In genomic region chr19:18291590-18292459, GRCh38 we compare ENCODE assay signal across 8 cellular contexts. TPM values are rescaled to one million over a fixed set of nuclear protein-coding genes. Genes with fewer than 3 reads are reported as not detected.
DNase-seq lines count a peak whose midpoint lies in the region; ATAC-seq and TF ChIP-seq lines count a peak whose summit lies in the region.

No MANE protein-coding gene starts in this region.

- H3K23ac ChIP-seq in H9 (ENCODE audit: insufficient read length, low read depth, low read length) (no peak overlapping the region), mesendoderm (ENCODE audit: low read length) (peak overlapping the region; percentile 81)

- no peak overlapping the region for H3K9ac ChIP-seq in H9 (ENCODE audit: extremely low read depth, insufficient read length, low read length)
- peak overlapping the region; percentile 76 for H3K9ac ChIP-seq in endocrine pancreas (ENCODE audit: control insufficient read depth, insufficient read depth, low read length)
- H3K9ac ChIP-seq in mesendoderm (ENCODE audit: low read length), result peak overlapping the region; percentile 85

- no peaks in the 10 kb centered on the region; the same call in 1 of the 2 replicates for H3K79me2 ChIP-seq in H9 (ENCODE audit: insufficient read depth, low read length)
- no peaks in the 10 kb centered on the region for H3K79me2 ChIP-seq in mesendoderm (ENCODE audit: control insufficient read depth, insufficient read depth, low read length)

- no peak overlapping the region for H4K91ac ChIP-seq in H9 (ENCODE audit: insufficient read length, low read depth, low read length)

- H3K4me1 ChIP-seq in H9 (ENCODE audit: insufficient read depth, low read length) (peaks cover 2% of the 10 kb centered on the region; the same call in 1 of the 2 replicates), endocrine pancreas (ENCODE audit: control insufficient read depth, insufficient read depth, low read length) (no peaks in the 10 kb centered on the region), mesendoderm (ENCODE audit: control insufficient read depth, low read depth, low read length) (peaks cover 10% of the 10 kb centered on the region)

- H3K27me3 ChIP-seq in H9 (ENCODE audit: insufficient read depth, low read length), result no peaks in the 10 kb centered on the region
- no peaks in the 10 kb centered on the region for H3K27me3 ChIP-seq in endocrine pancreas (ENCODE audit: control insufficient read depth, insufficient read depth, low read length)
- H3K27me3 ChIP-seq in mesendoderm (ENCODE audit: insufficient read depth, low read length, poor library complexity), result no peaks in the 10 kb centered on the region

- H3T11ph ChIP-seq in H9 (ENCODE audit: low read length), result no peak overlapping the region

- H3K9me3 Mint-ChIP-seq in H9, result no peaks in the 10 kb centered on the region; a peak in 2 of 5 replicates

- H4K5ac ChIP-seq in H9 (ENCODE audit: insufficient read length, low read depth, low read length), result no peak overlapping the region
- H4K5ac ChIP-seq in mesendoderm (ENCODE audit: low read length), result peak overlapping the region; percentile 40

- peak overlapping the region; percentile 50; the same call in 1 of the 2 replicates for H3K14ac ChIP-seq in H9 (ENCODE audit: insufficient read depth, low read length)

- H2AFZ ChIP-seq in H9 (ENCODE audit: low read length), result no peak overlapping the region

- peaks cover 5% of the 10 kb centered on the region for H3K27me3 Mint-ChIP-seq in H9 (ENCODE audit: low read depth)

- no peak overlapping the region for H3K56ac ChIP-seq in H9 (ENCODE audit: insufficient read length, low read depth, low read length)
- peak overlapping the region; percentile 81 for H3K56ac ChIP-seq in mesendoderm (ENCODE audit: low read length)

- H3K4me3 ChIP-seq in endocrine pancreas (ENCODE audit: control insufficient read depth, insufficient read depth, low read length) (no peak overlapping the region), mesendoderm (ENCODE audit: low read length) (peak overlapping the region; percentile 47)

- H3K9me3 ChIP-seq in H9 (ENCODE audit: control insufficient read depth, low read depth, low read length), result no peaks in the 10 kb centered on the region
- no peaks in the 10 kb centered on the region for H3K9me3 ChIP-seq in endocrine pancreas (ENCODE audit: control insufficient read depth, low read length)

- H3K23me2 ChIP-seq in H9 (ENCODE audit: insufficient read length, low read depth, low read length, poor library complexity, severe bottlenecking), result peaks cover 18% of the 10 kb centered on the region

- peak overlapping the region; percentile 98 to 99 (median 99) for H3K27ac Mint-ChIP-seq in H9

- no peak overlapping the region for H2BK20ac ChIP-seq in H9 (ENCODE audit: low read depth, low read length, poor library complexity, severe bottlenecking)

- H2BK5ac ChIP-seq in H9 (ENCODE audit: insufficient read length, low read length), result peak overlapping the region; percentile 16
- peak overlapping the region; percentile 98 for H2BK5ac ChIP-seq in mesendoderm (ENCODE audit: low read length)

- H3K79me1 ChIP-seq in H9 (ENCODE audit: insufficient read depth, low read depth, low read length, poor library complexity, severe bottlenecking) (no peaks in the 10 kb centered on the region), mesendoderm (ENCODE audit: low read length) (no peaks in the 10 kb centered on the region)

- no CpG with 5 or more reads among the region's 75 CpGs for WGBS in H9 (ENCODE audit: extremely low coverage, insufficient read length, low lambda C conversion rate)
- WGBS in mesendoderm (ENCODE audit: extremely low coverage, insufficient coverage, low lambda C conversion rate), result no CpG with 5 or more reads among the region's 75 CpGs

- ATAC-seq in HG03457 (IDR thresholded peaks at IDR 0.05; ENCODE audit: unreplicated experiment), result no peak

- H3K36me3 ChIP-seq in endocrine pancreas (ENCODE audit: control insufficient read depth, insufficient read depth, low read length), result no peaks in the 10 kb centered on the region
- H3K36me3 ChIP-seq in mesendoderm (ENCODE audit: control insufficient read depth, insufficient read depth, low read length), result no peaks in the 10 kb centered on the region

- H2AK5ac ChIP-seq in H9 (ENCODE audit: insufficient read length, low read length) (no peak overlapping the region), mesendoderm (ENCODE audit: low read length) (no peak overlapping the region)

- H3K27ac ChIP-seq in H9 (ENCODE audit: insufficient read length, low read depth, low read length) (peak overlapping the region; percentile 31), mesendoderm (ENCODE audit: low read depth, low read length) (peak overlapping the region; percentile 99)

- H3K4me3 Mint-ChIP-seq in H9, result peak overlapping the region; percentile 81 to 90

- H2BK120ac ChIP-seq in H9 (ENCODE audit: low read depth, low read length, poor library complexity, severe bottlenecking) (no peak overlapping the region), mesendoderm (ENCODE audit: low read depth, low read length) (peak overlapping the region; percentile 88)

- H2BK15ac ChIP-seq in H9 (ENCODE audit: low read depth, low read length), result no peak overlapping the region
- peak overlapping the region; percentile 88 for H2BK15ac ChIP-seq in mesendoderm (replicated peaks; ENCODE audit: low read depth)

- H4K20me1 ChIP-seq in H9 (ENCODE audit: control insufficient read depth, insufficient read depth, insufficient read length), result no peaks in the 10 kb centered on the region

- no peak overlapping the region for H2BK12ac ChIP-seq in H9 (ENCODE audit: insufficient read length, low read depth, low read length)

- H3K18ac ChIP-seq in H9 (ENCODE audit: insufficient read length, low read depth, low read length) (peak overlapping the region; percentile 36), mesendoderm (ENCODE audit: low read length) (peak overlapping the region; percentile 19)

- no peaks in the 10 kb centered on the region; a peak in 2 of 7 replicates for H3K36me3 Mint-ChIP-seq in H9 (ENCODE audit: insufficient read depth in 1 of 3, low read depth in 3 of 3)

- H3K4ac ChIP-seq in H9 (ENCODE audit: low read depth, low read length) (no peak overlapping the region), mesendoderm (ENCODE audit: low read depth, low read length) (peak overlapping the region; percentile 23)

- TF ChIP-seq CTCF in H9 (conservative IDR thresholded peaks at IDR 0.05), result no peak

- H4K8ac ChIP-seq in H9 (replicated peaks; ENCODE audit: insufficient read length, low read depth, low read length) (no peak overlapping the region), mesendoderm (ENCODE audit: low read depth, low read length) (peak overlapping the region; percentile 41)

- H3K4me1 Mint-ChIP-seq in H9, result peaks cover 41 to 54% of the 10 kb centered on the region in 2 experiments

- DNase-seq in Daoy (ENCODE audit: low read depth), result peak; percentile 76
- peak; percentile 81 for DNase-seq in H9
- DNase-seq in NCI-H460 (ENCODE audit: extremely low read depth, low read depth), result peak; percentile 69
- DNase-seq in activated CD8-positive, alpha-beta memory T cell treated with anti-CD3 and anti-CD28 coated beads for 48 hours (ENCODE audit: low read depth in 2 of 3, low spot score in 2 of 3), result peak; percentile 79 to 92 (median 79)
- DNase-seq in mesendoderm, result peak; percentile 94
- DNase-seq in stimulated activated CD8-positive, alpha-beta memory T cell treated with anti-CD3 and anti-CD28 coated beads, Interleukin-15, amount 100 ng/mL, for 48 hours (ENCODE audit: low read depth in 2 of 2), result peak; percentile 92 to 94

- H3K4me2 ChIP-seq in H9 (ENCODE audit: insufficient read depth, insufficient read length, low read length), result peak overlapping the region; percentile 76
- H3K4me2 ChIP-seq in mesendoderm (ENCODE audit: low read length), result peak overlapping the region; percentile 70

RNA-seq across cellular contexts. Expression of gene JUND, which starts 10.4 kb away (rescaled TPM):
- total RNA-seq in Daoy (2014; rRNA removed; shearing (Covaris generic)), result 75.0 and 75.6 TPM in 2 replicates
- total RNA-seq in H9 (2021), result 103 and 109 TPM in 2 replicates
- total RNA-seq in NCI-H460 (2014; rRNA removed; shearing (Covaris generic)), result 37.7 and 56.6 TPM in 2 replicates
- polyA plus RNA-seq in NCI-H460 (2014; cell fraction: nucleus; rRNA removed), result 36.4 and 65.2 TPM in 2 replicates
- polyA plus RNA-seq in mesendoderm (2013, experiment 1 of 2), result 70.9 TPM
- 72.9 TPM for polyA plus RNA-seq in mesendoderm (2013, experiment 2 of 2)

RNA-seq across cellular contexts. Expression of gene IQCN, which starts 17.6 kb away (rescaled TPM):
- total RNA-seq in Daoy (2014; rRNA removed; shearing (Covaris generic)), result 0.74 and 12.6 TPM in 2 replicates
- 0.39 and 0.48 TPM in 2 replicates for total RNA-seq in H9 (2021)
- 0.20 and 0.32 TPM in 2 replicates for total RNA-seq in NCI-H460 (2014; rRNA removed; shearing (Covaris generic))
- 0.16 and 0.32 TPM in 2 replicates for polyA plus RNA-seq in NCI-H460 (2014; cell fraction: nucleus; rRNA removed)
- 0.06 TPM for polyA plus RNA-seq in mesendoderm (2013, experiment 1 of 2)
- polyA plus RNA-seq in mesendoderm (2013, experiment 2 of 2), result 0.07 TPM

RNA-seq across cellular contexts. Expression of gene LSM4, which starts 31.1 kb away (rescaled TPM):
- 318 and 351 TPM in 2 replicates for total RNA-seq in Daoy (2014; rRNA removed; shearing (Covaris generic))
- total RNA-seq in H9 (2021), result 342 and 344 TPM in 2 replicates
- 207 and 261 TPM in 2 replicates for total RNA-seq in NCI-H460 (2014; rRNA removed; shearing (Covaris generic))
- polyA plus RNA-seq in NCI-H460 (2014; cell fraction: nucleus; rRNA removed), result 332 and 335 TPM in 2 replicates
- 236 TPM for polyA plus RNA-seq in mesendoderm (2013, experiment 1 of 2)
- polyA plus RNA-seq in mesendoderm (2013, experiment 2 of 2), result 226 TPM

RNA-seq across cellular contexts. Expression of gene PGPEP1, which starts 48.6 kb away (rescaled TPM):
- total RNA-seq in Daoy (2014; rRNA removed; shearing (Covaris generic)), result 4.6 and 16.4 TPM in 2 replicates
- total RNA-seq in H9 (2021), result 61.4 and 64.8 TPM in 2 replicates
- 3.5 and 4.0 TPM in 2 replicates for total RNA-seq in NCI-H460 (2014; rRNA removed; shearing (Covaris generic))
- 1.1 and 1.8 TPM in 2 replicates for polyA plus RNA-seq in NCI-H460 (2014; cell fraction: nucleus; rRNA removed)
- polyA plus RNA-seq in mesendoderm (2013, experiment 1 of 2), result 20.5 TPM
- 23.0 TPM for polyA plus RNA-seq in mesendoderm (2013, experiment 2 of 2)
